ENCODE assay signal across 20 cellular contexts in genomic region chr2:60356346-60356745, GRCh38.
DNase-seq lines count a peak whose midpoint lies in the region; ATAC-seq and TF ChIP-seq lines count a peak whose summit lies in the region.
"Had no signal": no experiment of that assay in that cellular context is flagged by ENCODE, and none has a peak within 500 bp of the region (broad histone marks: within the 10 kb centered on the region; RNA-seq: fewer than 3 reads in every experiment).

No MANE protein-coding gene starts in this region.

- no peaks in the 10 kb centered on the region for H3K36me3 ChIP-seq in neutrophil
- H3K36me3 ChIP-seq: adrenal gland, pancreas had no signal

- H3K27me3 ChIP-seq in neutrophil: no peaks in the 10 kb centered on the region
- H3K27me3 ChIP-seq: adrenal gland, pancreas had no signal

- H3K4me3 ChIP-seq in GM12865 (ENCODE audit: low read depth, low read length): peak overlapping the region; percentile 0; the same call in 1 of the 2 replicates
- peak overlapping the region; percentile 12 to 43 for H3K4me3 ChIP-seq in neutrophil (ENCODE audit: low read depth in 1 of 2, low read length in 1 of 2)
- H3K4me3 ChIP-seq: adrenal gland, mucosa of descending colon, pancreas, smooth muscle cell had no signal

- H3K36me3 Mint-ChIP-seq in activated naive CD8-positive, alpha-beta T cell treated with anti-CD3 and anti-CD28 coated beads, Interleukin-2, amount 50 U/mL, for 24 hours (ENCODE audit: low read depth): no peaks in the 10 kb centered on the region

- CTCF ChIA-PET in HEK293T (lab: Yijun Ruan, JAX): no interaction called here

- H3K27ac ChIP-seq in neutrophil (peak overlapping the region; percentile 62), substantia nigra (ENCODE audit: low read depth, low read length, poor library complexity, severe bottlenecking) (no peak overlapping the region)
- H3K27ac ChIP-seq: adrenal gland, KMS-11, pancreas had no signal

- H3K27ac Mint-ChIP-seq in activated naive CD8-positive, alpha-beta T cell treated with anti-CD3 and anti-CD28 coated beads, Interleukin-2, amount 50 U/mL, for 24 hours: peak overlapping the region; percentile 63
- H3K27ac Mint-ChIP-seq: activated CD4-positive, alpha-beta T cell treated with anti-CD3 and anti-CD28 coated beads, Interleukin-2, amount 10 ng/mL, durations not matched to agents 7 days and 5 days; activated T-cell treated with anti-CD3 and anti-CD28 coated beads, Interleukin-2, amount 50 U/mL, for 24 hours; T-helper 2 cell treated with Interferon-gamma antibody and Interleukin-4, amounts not matched to agents 5 μg/mL and 100 μg/mL, for 36 hours had no signal

- H3K9me3 Mint-ChIP-seq in activated naive CD8-positive, alpha-beta T cell treated with anti-CD3 and anti-CD28 coated beads, Interleukin-2, amount 50 U/mL, for 24 hours: no peaks in the 10 kb centered on the region
- H3K9me3 Mint-ChIP-seq: activated T-cell treated with anti-CD3 and anti-CD28 coated beads, Interleukin-2, amount 50 U/mL, for 24 hours; T-helper 2 cell treated with Interferon-gamma antibody and Interleukin-4, amounts not matched to agents 5 μg/mL and 100 μg/mL, for 36 hours had no signal

- H3K4me3 Mint-ChIP-seq in activated naive CD8-positive, alpha-beta T cell treated with anti-CD3 and anti-CD28 coated beads, Interleukin-2, amount 50 U/mL, for 24 hours: peak overlapping the region; percentile 1
- H3K4me3 Mint-ChIP-seq: activated CD4-positive, alpha-beta T cell treated with anti-CD3 and anti-CD28 coated beads, Interleukin-2, amount 10 ng/mL, durations not matched to agents 7 days and 5 days; activated T-cell treated with anti-CD3 and anti-CD28 coated beads, Interleukin-2, amount 50 U/mL, for 24 hours had no signal

- H3K9me3 ChIP-seq in neutrophil: no peaks in the 10 kb centered on the region
- H3K9me3 ChIP-seq: adrenal gland, mucosa of descending colon, pancreas had no signal

- POLR2A ChIA-PET in HEK293T (lab: Yijun Ruan, JAX): no interaction called here

- H3K4me1 Mint-ChIP-seq in activated naive CD8-positive, alpha-beta T cell treated with anti-CD3 and anti-CD28 coated beads, Interleukin-2, amount 50 U/mL, for 24 hours: peaks cover 36% of the 10 kb centered on the region

- no peak for TF ChIP-seq CTCF in GM12865 (IDR thresholded peaks at IDR 0.05; ENCODE audit: insufficient read depth, low read depth, low read length, missing control alignments)
- TF ChIP-seq CTCF in neutrophil (IDR thresholded peaks at IDR 0.05): no peak

- peaks cover 7% of the 10 kb centered on the region for H3K27me3 Mint-ChIP-seq in activated naive CD8-positive, alpha-beta T cell treated with anti-CD3 and anti-CD28 coated beads, Interleukin-2, amount 50 U/mL, for 24 hours

- DNase-seq in GM12865 (ENCODE audit: low read depth): peak; percentile 36
- no peak for DNase-seq in activated naive CD8-positive, alpha-beta T cell treated with anti-CD3 and anti-CD28 coated beads, Interleukin-2, amount 50 U/mL, for 24 hours
- no peak for DNase-seq in HEK293T (ENCODE audit: extremely low spot score)
- no peak for DNase-seq in activated naive CD4-positive, alpha-beta T cell treated with Interleukin-2 at 50 U/mL for 16 hours
- no peak for DNase-seq in NCI-H524 (lab: John Stamatoyannopoulos, UW)
- no peak for DNase-seq in substantia nigra (lab: John Stamatoyannopoulos, UW)
- DNase-seq: activated CD4-positive, alpha-beta T cell treated with anti-CD3 and anti-CD28 coated beads, Interleukin-2, amount 10 ng/mL, durations not matched to agents 7 days and 5 days; activated T-cell treated with anti-CD3 and anti-CD28 coated beads, Interleukin-2, amount 50 U/mL, for 24 hours; adrenal gland; C1 segment of cervical spinal cord; mucosa of descending colon; NCI-H2029 treated with DMSO at 0.1 percent for 48 hours; NCI-H69; pancreas; SHP77 treated with DMSO at 0.1 percent for 48 hours had no signal

- peaks cover 48 to 53% of the 10 kb centered on the region in 2 experiments for H3K4me1 ChIP-seq in neutrophil (ENCODE audit: control insufficient read depth in 1 of 2, insufficient read depth in 1 of 2, low read depth in 1 of 2, low read length in 1 of 2)
- H3K4me1 ChIP-seq: adrenal gland, pancreas had no signal

- ATAC-seq in HG02852 (IDR thresholded peaks at IDR 0.05; ENCODE audit: unreplicated experiment): peak; percentile 14
- no peak for ATAC-seq in activated naive CD8-positive, alpha-beta T cell treated with anti-CD3 and anti-CD28 coated beads, Interleukin-2, amount 50 U/mL, for 24 hours
- ATAC-seq: mucosa of descending colon, pancreas had no signal

TF ChIP-seq in HEK293T, 16 proteins besides CTCF, POLR2A, EP300 and RAD21:
- TF ChIP-seq L3MBTL2 (conservative IDR thresholded peaks at IDR 0.05) (no peak), CTBP1 (IDR thresholded peaks at IDR 0.05; ENCODE audit: borderline replicate concordance) (no peak), PKNOX1 (IDR thresholded peaks at IDR 0.05) (no peak), LEF1 (IDR thresholded peaks at IDR 0.05; ENCODE audit: borderline replicate concordance) (no peak), SUZ12 (IDR thresholded peaks at IDR 0.05) (no peak), ARNT (IDR thresholded peaks at IDR 0.05) (no peak), TARDBP (IDR thresholded peaks at IDR 0.05) (no peak), FOXA1 (IDR thresholded peaks at IDR 0.05) (no peak)
